ENCODE assay signal across 11 cellular contexts in genomic region chr15:90478981-90479481, GRCh38. TPM values are rescaled to one million over a fixed set of nuclear protein-coding genes. Genes with fewer than 3 reads are reported as not detected.
DNase-seq lines count a peak whose midpoint lies in the region; ATAC-seq, FAIRE-seq and TF ChIP-seq lines count a peak whose summit lies in the region.
"Had no signal": no experiment of that assay in that cellular context is flagged by ENCODE, and none has a peak within 500 bp of the region (broad histone marks: within the 10 kb centered on the region; RNA-seq: fewer than 3 reads in every experiment).

No MANE protein-coding gene starts in this region.

- H3K27me3 Mint-ChIP-seq in CD4-positive, CD25-positive, alpha-beta regulatory T cell: no peaks in the 10 kb centered on the region
- H3K27me3 Mint-ChIP-seq in naive B cell: no peaks in the 10 kb centered on the region

- no peak for TF ChIP-seq CTCF in gastrocnemius medialis (IDR thresholded peaks at IDR 0.05 in 4 of 5, conservative IDR thresholded peaks at IDR 0.05 in 1 of 5)

- H3K4me1 Mint-ChIP-seq in CD4-positive, CD25-positive, alpha-beta regulatory T cell: peaks cover 26 to 48% (median 44%) of the 10 kb centered on the region in 4 donors
- H3K4me1 Mint-ChIP-seq in naive B cell: peaks cover 36 to 53% (median 44%) of the 10 kb centered on the region in 3 donors

- peaks cover 81% of the 10 kb centered on the region for H3K36me3 ChIP-seq in CD4-positive, CD25-positive, alpha-beta regulatory T cell (ENCODE audit: control insufficient read depth, insufficient read depth, low read length)
- peaks cover 4 to 99% of the 10 kb centered on the region in 2 donors for H3K36me3 ChIP-seq in gastrocnemius medialis

- no peak for TF ChIP-seq POLR2A in gastrocnemius medialis (IDR thresholded peaks at IDR 0.05)

- peak in 2 of 3 donors; percentile 11 to 29 for DNase-seq in CD4-positive, CD25-positive, alpha-beta regulatory T cell
- DNase-seq in ELR (ENCODE audit: low read depth) (peak; percentile 40), naive B cell (peak; percentile 12), gastrocnemius medialis (no peak), frontal cortex (ENCODE audit: low spot score in 2 of 2) (no peak)
- peak; percentile 9 for DNase-seq in activated CD4-positive, alpha-beta T cell treated with anti-CD3 and anti-CD28 coated beads, Interleukin-2, amount 50 U/mL, for 48 hours
- DNase-seq: cerebellar nuclear complex, lower lobe of right lung had no signal

- in situ Hi-C loops in gastrocnemius medialis (cut with MboI; ENCODE audit: low sequenced_read_pairs in 4 of 4): loop anchor here (10.0 to 25.0 kb wide), 3 partner anchors 114 to 154 kb away; no protein-coding TSS in a partner anchor

- no peaks in the 10 kb centered on the region for H3K9me3 Mint-ChIP-seq in CD4-positive, CD25-positive, alpha-beta regulatory T cell
- no peaks in the 10 kb centered on the region for H3K9me3 Mint-ChIP-seq in naive B cell

- peak overlapping the region; percentile 4 to 75 (median 74) for H3K27ac Mint-ChIP-seq in CD4-positive, CD25-positive, alpha-beta regulatory T cell
- peak overlapping the region; percentile 1 to 80 (median 65) for H3K27ac Mint-ChIP-seq in naive B cell

- no peaks in the 10 kb centered on the region for H3K27me3 ChIP-seq in CD4-positive, CD25-positive, alpha-beta regulatory T cell (ENCODE audit: control insufficient read depth, insufficient read depth, low read length)
- H3K27me3 ChIP-seq in gastrocnemius medialis: no peaks in the 10 kb centered on the region

- peak overlapping the region; percentile 17 for H3K4me3 ChIP-seq in CD4-positive, CD25-positive, alpha-beta regulatory T cell (ENCODE audit: low read depth, low read length)
- no peak overlapping the region for H3K4me3 ChIP-seq in gastrocnemius medialis
- H3K4me3 ChIP-seq: K562, lower lobe of right lung, SK-N-MC had no signal

- peak in 1 of 2 donors; percentile 39 for ATAC-seq in CD4-positive, CD25-positive, alpha-beta regulatory T cell (ENCODE audit: low read depth in 2 of 2)
- peak; percentile 27 to 35 for ATAC-seq in naive B cell (ENCODE audit: low read depth in 2 of 2)
- ATAC-seq in gastrocnemius medialis: no peak
- no peak for ATAC-seq in HG03520 (IDR thresholded peaks at IDR 0.05; ENCODE audit: unreplicated experiment)
- ATAC-seq: K562 had no signal

- no peak for FAIRE-seq in frontal cortex (lab: Jason Lieb, UNC)
- FAIRE-seq: K562 had no signal

- H3K36me3 Mint-ChIP-seq in CD4-positive, CD25-positive, alpha-beta regulatory T cell: peaks cover 46% of the 10 kb centered on the region
- peaks cover 26 to 31% of the 10 kb centered on the region in 2 donors for H3K36me3 Mint-ChIP-seq in naive B cell

- H3K4me1 ChIP-seq in CD4-positive, CD25-positive, alpha-beta regulatory T cell (ENCODE audit: control insufficient read depth, insufficient read depth, low read length, poor library complexity, severe bottlenecking): peaks cover 16% of the 10 kb centered on the region
- no peaks in the 10 kb centered on the region for H3K4me1 ChIP-seq in gastrocnemius medialis

- H3K4me3 Mint-ChIP-seq in CD4-positive, CD25-positive, alpha-beta regulatory T cell: no peak overlapping the region
- peak overlapping the region in 7 of 8 donors; percentile 39 to 74 (median 62) for H3K4me3 Mint-ChIP-seq in naive B cell

- intact Hi-C loops in gastrocnemius medialis (cut with DNase I; ENCODE audit: low total_unique reads): no loop called here

- H3K27ac ChIP-seq in CD4-positive, CD25-positive, alpha-beta regulatory T cell (ENCODE audit: insufficient read depth, low read length, poor library complexity, severe bottlenecking): peak overlapping the region; percentile 47
- peak overlapping the region in 1 of 4 donors; percentile 15 for H3K27ac ChIP-seq in gastrocnemius medialis
- H3K27ac ChIP-seq: lower lobe of right lung, SK-N-MC had no signal

- no peaks in the 10 kb centered on the region for H3K9me3 ChIP-seq in CD4-positive, CD25-positive, alpha-beta regulatory T cell (ENCODE audit: control insufficient read depth in 2 of 2, low read length in 2 of 2)
- H3K9me3 ChIP-seq in gastrocnemius medialis: no peaks in the 10 kb centered on the region
- H3K9me3 ChIP-seq: lower lobe of right lung had no signal

RNA-seq across cellular contexts. Expression of gene CRTC3, which starts 50.7 kb away (rescaled TPM):
- 110 TPM for total RNA-seq in CD4-positive, CD25-positive, alpha-beta regulatory T cell
- 10 to 100 TPM; 27.5 to 31.9 (median 31.1) TPM for polyA plus RNA-seq in CD4-positive, CD25-positive, alpha-beta regulatory T cell
- 10 to 100 TPM; 14.2 to 47.8 (median 26.9) TPM for polyA plus RNA-seq in naive B cell (ENCODE audit: low read depth in 6 of 6)
- total RNA-seq in gastrocnemius medialis (10 to 100 TPM; 20.7 to 41.4 (median 30.5) TPM), frontal cortex (13.9 TPM)

Comparison
In these comparisons a context has a peak if more than half of its experiments do, and no peak if none do; other contexts are left out.
1. ATAC-seq: peak in naive B cell (2 of 2); none in gastrocnemius medialis (0 of 2) and HG03520 (single experiment).
2. DNase-seq: peak in CD4-positive, CD25-positive, alpha-beta regulatory T cell (2 of 3), ELR (single experiment), activated CD4-positive, alpha-beta T cell treated with anti-CD3 and anti-CD28 coated beads, Interleukin-2, amount 50 U/mL, for 48 hours (2 of 2) and naive B cell (single experiment); none in gastrocnemius medialis (0 of 2) and frontal cortex (0 of 2).
3. H3K4me3 Mint-ChIP-seq: peak in naive B cell (7 of 8); none in CD4-positive, CD25-positive, alpha-beta regulatory T cell (0 of 4).